In the genomic region with DNA sequence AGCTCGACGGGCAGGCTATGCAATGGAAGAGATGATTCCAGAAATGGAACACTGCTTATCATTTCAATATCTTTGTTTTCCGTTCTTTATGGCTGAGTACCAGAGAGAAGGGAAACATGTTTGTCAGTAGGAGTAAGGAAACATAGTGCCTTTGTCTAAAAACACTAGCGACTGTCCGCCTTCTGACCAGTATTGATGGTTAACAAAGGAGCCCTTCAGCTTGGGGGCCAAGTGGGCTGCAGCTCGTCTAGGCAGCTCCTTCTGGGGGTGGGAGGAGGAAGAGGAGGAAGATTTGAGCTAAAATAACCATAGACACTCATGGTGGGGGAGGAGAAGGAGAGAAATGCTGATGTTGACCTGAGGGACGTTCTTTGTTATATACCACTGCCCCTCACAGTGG, we compare ENCODE assay signal across 16 cellular contexts.
"Had no signal": no experiment of that assay in that cellular context is flagged by ENCODE, and none has a peak within 500 bp of the region (broad histone marks: within the 10 kb centered on the region; RNA-seq: fewer than 3 reads in every experiment).

No MANE protein-coding gene starts in this region.

- DNase-seq: activated CD4-positive, alpha-beta T cell treated with anti-CD3 and anti-CD28 coated beads, Interleukin-2, amount 50 U/mL, for 4 hours; activated CD4-positive, CD25-positive, alpha-beta regulatory T cell; activated CD8-positive, alpha-beta memory T cell treated with anti-CD3 and anti-CD28 coated beads, Interleukin-2, amount 10 ng/mL, durations not matched to agents 7 days and 5 days; activated effector memory CD4-positive, alpha-beta T cell treated with Interleukin-2 at 50 U/mL for 16 hours; activated T-cell treated with anti-CD3 and anti-CD28 coated beads, Interleukin-2, amount 50 U/mL, for 24 hours; esophagus squamous epithelium; foreskin keratinocyte; immature natural killer cell; left colon; mucosa of descending colon; naive thymus-derived CD8-positive, alpha-beta T cell; sigmoid colon; stimulated activated CD4-positive, alpha-beta T cell treated with anti-CD3 and anti-CD28 coated beads, Interleukin-12 subunit alpha, Interleukin-12 subunit beta, amount 100 ng/mL, for 4 hours; stimulated activated naive CD4-positive, alpha-beta T cell; T-helper 2 cell had no signal

- ATAC-seq: activated CD8-positive, alpha-beta memory T cell treated with anti-CD3 and anti-CD28 coated beads, Interleukin-2, amount 10 ng/mL, durations not matched to agents 7 days and 5 days; foreskin keratinocyte; left colon; mucosa of descending colon; naive thymus-derived CD8-positive, alpha-beta T cell had no signal

- H3K27ac Mint-ChIP-seq: activated CD8-positive, alpha-beta memory T cell treated with anti-CD3 and anti-CD28 coated beads, Interleukin-2, amount 10 ng/mL, durations not matched to agents 7 days and 5 days; activated naive CD4-positive, alpha-beta T cell treated with anti-CD3 and anti-CD28 coated beads, Interleukin-2, amount 50 U/mL, for 24 hours; activated T-cell treated with anti-CD3 and anti-CD28 coated beads, Interleukin-2, amount 50 U/mL, for 24 hours; immature natural killer cell had no signal

- H3K27me3 Mint-ChIP-seq: activated CD8-positive, alpha-beta memory T cell treated with anti-CD3 and anti-CD28 coated beads, Interleukin-2, amount 10 ng/mL, durations not matched to agents 7 days and 5 days; activated naive CD4-positive, alpha-beta T cell treated with anti-CD3 and anti-CD28 coated beads, Interleukin-2, amount 50 U/mL, for 24 hours; activated T-cell treated with anti-CD3 and anti-CD28 coated beads, Interleukin-2, amount 50 U/mL, for 24 hours; naive thymus-derived CD8-positive, alpha-beta T cell had no signal

- H3K4me3 Mint-ChIP-seq: activated CD8-positive, alpha-beta memory T cell treated with anti-CD3 and anti-CD28 coated beads, Interleukin-2, amount 10 ng/mL, durations not matched to agents 7 days and 5 days; activated naive CD4-positive, alpha-beta T cell treated with anti-CD3 and anti-CD28 coated beads, Interleukin-2, amount 50 U/mL, for 24 hours; activated T-cell treated with anti-CD3 and anti-CD28 coated beads, Interleukin-2, amount 50 U/mL, for 24 hours; immature natural killer cell; naive thymus-derived CD8-positive, alpha-beta T cell had no signal

- H3K4me1 Mint-ChIP-seq: activated CD8-positive, alpha-beta memory T cell treated with anti-CD3 and anti-CD28 coated beads, Interleukin-2, amount 10 ng/mL, durations not matched to agents 7 days and 5 days; immature natural killer cell had no signal

- H3K9me3 Mint-ChIP-seq: activated naive CD4-positive, alpha-beta T cell treated with anti-CD3 and anti-CD28 coated beads, Interleukin-2, amount 50 U/mL, for 24 hours; activated T-cell treated with anti-CD3 and anti-CD28 coated beads, Interleukin-2, amount 50 U/mL, for 24 hours; immature natural killer cell; naive thymus-derived CD8-positive, alpha-beta T cell had no signal
